8 cellular contexts compared by ENCODE assay signal in the genomic region with DNA sequence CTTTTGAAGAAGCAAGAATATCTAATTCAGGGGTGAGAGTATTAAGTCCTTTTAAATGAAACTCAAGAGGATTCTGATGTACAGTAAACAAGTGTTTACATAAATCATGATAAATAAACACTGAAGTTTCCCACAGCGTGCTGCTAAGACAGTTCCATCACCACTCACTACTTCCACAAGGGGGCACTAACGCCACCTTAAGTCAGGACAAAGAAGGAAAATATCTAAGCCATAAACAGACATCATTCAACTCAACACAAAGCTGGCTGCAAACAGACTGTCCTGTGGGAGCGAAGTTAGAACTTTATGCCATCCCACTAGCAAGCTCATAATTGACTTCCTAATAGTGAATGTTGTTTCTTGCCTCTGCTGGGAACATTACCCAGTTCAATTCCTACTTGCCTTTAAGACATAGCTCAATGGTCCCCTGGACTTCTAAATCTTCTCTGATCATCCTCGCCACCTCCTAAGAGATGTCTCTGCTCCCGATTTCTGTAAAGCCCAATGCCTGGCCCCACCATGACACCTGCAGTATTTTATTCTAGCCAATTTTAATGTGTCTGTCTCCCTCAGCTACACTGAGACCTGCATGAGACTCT. TPM values are rescaled to one million over a fixed set of nuclear protein-coding genes. Genes with fewer than 3 reads are reported as not detected.
DNase-seq lines count a peak whose midpoint lies in the region; ATAC-seq and TF ChIP-seq lines count a peak whose summit lies in the region.

No MANE protein-coding gene starts in this region.

- H3K9me3 ChIP-seq in Panc1 (ENCODE audit: control insufficient read depth, insufficient read depth, low read depth, low read length) (no peaks in the 10 kb centered on the region), upper lobe of left lung (no peaks in the 10 kb centered on the region)

- H3K27ac ChIP-seq in Panc1 (ENCODE audit: low read length) (no peak overlapping the region), upper lobe of left lung (no peak overlapping the region)

- H3K27me3 Mint-ChIP-seq in activated T-cell treated with anti-CD3 and anti-CD28 coated beads, Interleukin-2, amount 50 U/mL, for 72 hours (ENCODE audit: low read depth), result no peaks in the 10 kb centered on the region

- BruUV-seq in Panc1 (replicated peaks; lab: Mats Ljungman, UMichigan), result no TSS peak

- H3K9me3 Mint-ChIP-seq in activated T-cell treated with anti-CD3 and anti-CD28 coated beads, Interleukin-2, amount 50 U/mL, for 72 hours, result no peaks in the 10 kb centered on the region

- ATAC-seq in Panc1 (peak; percentile 83), omental fat pad (ENCODE audit: low FRiP score) (peak; percentile 79), upper lobe of left lung (ENCODE audit: low FRiP score in 2 of 2) (peak in 1 of 2 donors; percentile 85)
- peak; percentile 49 to 52 for ATAC-seq in activated T-cell treated with anti-CD3 and anti-CD28 coated beads, Interleukin-2, amount 50 U/mL, for 72 hours (replicated peaks in 1 of 2)

- H3K36me3 ChIP-seq in Panc1 (ENCODE audit: control insufficient read depth, insufficient read depth, low read length) (no peaks in the 10 kb centered on the region), upper lobe of left lung (no peaks in the 10 kb centered on the region)

- peaks cover 4 to 25% of the 10 kb centered on the region in 2 donors for H3K36me3 Mint-ChIP-seq in activated T-cell treated with anti-CD3 and anti-CD28 coated beads, Interleukin-2, amount 50 U/mL, for 72 hours (ENCODE audit: insufficient read depth in 2 of 2)

- no peak overlapping the region for H3K4me3 Mint-ChIP-seq in activated T-cell treated with anti-CD3 and anti-CD28 coated beads, Interleukin-2, amount 50 U/mL, for 72 hours

- DNase-seq in Caki2 (ENCODE audit: low read depth) (peak; percentile 65), GM20000 (ENCODE audit: low spot score) (peak; percentile 66), Panc1 (ENCODE audit: low read depth, low spot score) (peak; percentile 73), fibroblast of the aortic adventitia (ENCODE audit: low read depth) (peak; percentile 91), omental fat pad (ENCODE audit: low spot score) (peak; percentile 47), upper lobe of left lung (peak in 1 of 2 donors; percentile 28)
- peak; percentile 66 to 73 for DNase-seq in activated T-cell treated with anti-CD3 and anti-CD28 coated beads, Interleukin-2, amount 50 U/mL, for 72 hours

- TF ChIP-seq CTCF in GM20000 (IDR thresholded peaks at IDR 0.05; ENCODE audit: extremely low read depth, missing control alignments), result peak; percentile 75
- peak; percentile 84 for TF ChIP-seq CTCF in Panc1 (IDR thresholded peaks at IDR 0.05)
- TF ChIP-seq CTCF in fibroblast of the aortic adventitia (IDR thresholded peaks at IDR 0.05; ENCODE audit: insufficient read depth, low read length), result peak; percentile 80
- TF ChIP-seq CTCF in omental fat pad (IDR thresholded peaks at IDR 0.05), result peak in 1 of 3 donors; percentile 51
- TF ChIP-seq CTCF in upper lobe of left lung (IDR thresholded peaks at IDR 0.05), result peak; percentile 44 to 74 (median 66)

- no peak overlapping the region for H3K4me3 ChIP-seq in Panc1 (ENCODE audit: low read depth in 2 of 2, low read length in 2 of 2)
- no peak overlapping the region for H3K4me3 ChIP-seq in fibroblast of the aortic adventitia (ENCODE audit: low read depth, low read length)
- no peak overlapping the region for H3K4me3 ChIP-seq in upper lobe of left lung

- H3K27me3 ChIP-seq in Panc1 (ENCODE audit: control insufficient read depth, insufficient read depth, low read length) (no peaks in the 10 kb centered on the region), upper lobe of left lung (no peaks in the 10 kb centered on the region)

- H3K4me1 Mint-ChIP-seq in activated T-cell treated with anti-CD3 and anti-CD28 coated beads, Interleukin-2, amount 50 U/mL, for 72 hours (ENCODE audit: low read depth), result peaks cover 35% of the 10 kb centered on the region

- H3K27ac Mint-ChIP-seq in activated T-cell treated with anti-CD3 and anti-CD28 coated beads, Interleukin-2, amount 50 U/mL, for 72 hours, result no peak overlapping the region

- no peak for TF ChIP-seq POLR2A in upper lobe of left lung (IDR thresholded peaks at IDR 0.05)

- no peaks in the 10 kb centered on the region for H3K4me1 ChIP-seq in Panc1 (ENCODE audit: control insufficient read depth, insufficient read depth, low read length)
- no peaks in the 10 kb centered on the region for H3K4me1 ChIP-seq in upper lobe of left lung

- CTCF ChIA-PET in Panc1 (lab: Charles Lee), result interaction anchor here (1.6 to 3.5 kb wide), 2 partner anchors 24 to 290 kb away, joined by 8 to 43 read pairs; no protein-coding TSS in a partner anchor

- intact Hi-C loops in Panc1 (cut with micrococcal nuclease; ENCODE audit: unreplicated experiment), result loop anchor here (1.0 kb wide), 1 partner anchor 291 kb away; no protein-coding TSS in a partner anchor

- TF ChIP-seq EP300 in Ishikawa (IDR thresholded peaks at IDR 0.05; ENCODE audit: borderline replicate concordance) (no peak), upper lobe of left lung (IDR thresholded peaks at IDR 0.05) (no peak)

- POLR2A ChIA-PET in Panc1 (lab: Charles Lee), result no interaction called here

- WGBS in upper lobe of left lung, 2 donors, result 32% methylated on average over 5 of the region's 5 CpGs

- in situ Hi-C loops in Caki2 (cut with HindIII; ENCODE audit: low pct_unique_long_range_greater_than_20kb, low sequenced_read_pairs) (loop anchor here (25.0 kb wide), 1 partner anchor 294 kb away; no protein-coding TSS in a partner anchor), Panc1 (cut with HindIII; ENCODE audit: low pct_unique_long_range_greater_than_20kb, low sequenced_read_pairs) (no loop called here)

- peak; percentile 81 for TF ChIP-seq RAD21 in Ishikawa (IDR thresholded peaks at IDR 0.05; ENCODE audit: low read depth)

TF ChIP-seq in Ishikawa, 13 proteins besides CTCF, POLR2A, EP300 and RAD21 (continues in another document):
- TF ChIP-seq, protein P1, sequence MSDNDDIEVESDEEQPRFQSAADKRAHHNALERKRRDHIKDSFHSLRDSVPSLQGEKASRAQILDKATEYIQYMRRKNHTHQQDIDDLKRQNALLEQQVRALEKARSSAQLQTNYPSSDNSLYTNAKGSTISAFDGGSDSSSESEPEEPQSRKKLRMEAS (IDR thresholded peaks at IDR 0.05), result no peak
- TF ChIP-seq CREB1 (IDR thresholded peaks at IDR 0.05; ENCODE audit: low read depth) (no peak), NFIC (IDR thresholded peaks at IDR 0.05) (no peak), TAF1 (IDR thresholded peaks at IDR 0.05; ENCODE audit: low read depth) (no peak), TCF12 (IDR thresholded peaks at IDR 0.05; ENCODE audit: low read depth) (no peak), YY1 (IDR thresholded peaks at IDR 0.05; ENCODE audit: low read depth) (no peak), TEAD4 (IDR thresholded peaks at IDR 0.05) (no peak), FOXM1 (IDR thresholded peaks at IDR 0.05; ENCODE audit: borderline replicate concordance, low read depth) (no peak)
- TF ChIP-seq, protein P2, sequence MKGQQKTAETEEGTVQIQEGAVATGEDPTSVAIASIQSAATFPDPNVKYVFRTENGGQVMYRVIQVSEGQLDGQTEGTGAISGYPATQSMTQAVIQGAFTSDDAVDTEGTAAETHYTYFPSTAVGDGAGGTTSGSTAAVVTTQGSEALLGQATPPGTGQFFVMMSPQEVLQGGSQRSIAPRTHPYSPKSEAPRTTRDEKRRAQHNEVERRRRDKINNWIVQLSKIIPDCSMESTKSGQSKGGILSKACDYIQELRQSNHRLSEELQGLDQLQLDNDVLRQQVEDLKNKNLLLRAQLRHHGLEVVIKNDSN (IDR thresholded peaks at IDR 0.05), result no peak

RNA-seq across cellular contexts. Expression of a gene that starts 36.5 kb away (rescaled TPM):
- 25.3 and 28.7 TPM in 2 replicates for total RNA-seq in Caki2 (2014; rRNA removed; shearing (Covaris generic); ENCODE audit: low replicate concordance)
- 27.8 TPM for total RNA-seq in Panc1 (2021; ENCODE audit: unreplicated experiment)
- 18.3 TPM for polyA plus RNA-seq in Panc1 (2012; ENCODE audit: insufficient read length)
- 10 to 100 TPM; 34.0 to 36.8 TPM for total RNA-seq in activated T-cell treated with anti-CD3 and anti-CD28 coated beads, Interleukin-2, amount 50 U/mL, for 72 hours
- total RNA-seq in fibroblast of the aortic adventitia (ENCODE audit: low replicate concordance), result 30.4 and 33.6 TPM in 2 replicates
- total RNA-seq in omental fat pad, result 10 to 100 TPM; 18.8 to 32.4 (median 21.1) TPM
- 10 to 100 TPM in 5 of 6 donors, 1 to 10 TPM in 1; 7.9 to 24.4 (median 22.5) TPM for total RNA-seq in upper lobe of left lung

RNA-seq across cellular contexts. Expression of a gene that starts 45.4 kb away (rescaled TPM):
- 90.5 and 101 TPM in 2 replicates for total RNA-seq in Caki2 (2014; rRNA removed; shearing (Covaris generic); ENCODE audit: low replicate concordance)
- total RNA-seq in Panc1 (2021; ENCODE audit: unreplicated experiment) (3.1 TPM), fibroblast of the aortic adventitia (ENCODE audit: low replicate concordance) (252 and 1,159 TPM in 2 replicates), omental fat pad (10 to 100 TPM in 3 of 4 donors, 1 to 10 TPM in 1; 6.8 to 91.5 (median 25.6) TPM), upper lobe of left lung (10 to 100 TPM in 1 of 6 donors, 1 to 10 TPM in 5; 1.0 to 11.7 (median 3.3) TPM)
- polyA plus RNA-seq in Panc1 (2012; ENCODE audit: insufficient read length), result 0.64 TPM
- 10 to 100 TPM; 62.9 to 81.6 TPM for total RNA-seq in activated T-cell treated with anti-CD3 and anti-CD28 coated beads, Interleukin-2, amount 50 U/mL, for 72 hours

RNA-seq across cellular contexts. Expression of a gene that starts 48.6 kb away (rescaled TPM):
- 36.9 and 39.4 TPM in 2 replicates for total RNA-seq in Caki2 (2014; rRNA removed; shearing (Covaris generic); ENCODE audit: low replicate concordance)
- total RNA-seq in Panc1 (2021; ENCODE audit: unreplicated experiment) (48.5 TPM), fibroblast of the aortic adventitia (ENCODE audit: low replicate concordance) (62.6 and 95.4 TPM in 2 replicates), omental fat pad (10 to 100 TPM; 44.7 to 85.6 (median 54.2) TPM), upper lobe of left lung (10 to 100 TPM; 32.6 to 90.1 (median 41.2) TPM)
- polyA plus RNA-seq in Panc1 (2012; ENCODE audit: insufficient read length), result 47.8 TPM
- total RNA-seq in activated T-cell treated with anti-CD3 and anti-CD28 coated beads, Interleukin-2, amount 50 U/mL, for 72 hours, result 10 to 100 TPM; 57.4 to 61.7 TPM
